In the genomic region with DNA sequence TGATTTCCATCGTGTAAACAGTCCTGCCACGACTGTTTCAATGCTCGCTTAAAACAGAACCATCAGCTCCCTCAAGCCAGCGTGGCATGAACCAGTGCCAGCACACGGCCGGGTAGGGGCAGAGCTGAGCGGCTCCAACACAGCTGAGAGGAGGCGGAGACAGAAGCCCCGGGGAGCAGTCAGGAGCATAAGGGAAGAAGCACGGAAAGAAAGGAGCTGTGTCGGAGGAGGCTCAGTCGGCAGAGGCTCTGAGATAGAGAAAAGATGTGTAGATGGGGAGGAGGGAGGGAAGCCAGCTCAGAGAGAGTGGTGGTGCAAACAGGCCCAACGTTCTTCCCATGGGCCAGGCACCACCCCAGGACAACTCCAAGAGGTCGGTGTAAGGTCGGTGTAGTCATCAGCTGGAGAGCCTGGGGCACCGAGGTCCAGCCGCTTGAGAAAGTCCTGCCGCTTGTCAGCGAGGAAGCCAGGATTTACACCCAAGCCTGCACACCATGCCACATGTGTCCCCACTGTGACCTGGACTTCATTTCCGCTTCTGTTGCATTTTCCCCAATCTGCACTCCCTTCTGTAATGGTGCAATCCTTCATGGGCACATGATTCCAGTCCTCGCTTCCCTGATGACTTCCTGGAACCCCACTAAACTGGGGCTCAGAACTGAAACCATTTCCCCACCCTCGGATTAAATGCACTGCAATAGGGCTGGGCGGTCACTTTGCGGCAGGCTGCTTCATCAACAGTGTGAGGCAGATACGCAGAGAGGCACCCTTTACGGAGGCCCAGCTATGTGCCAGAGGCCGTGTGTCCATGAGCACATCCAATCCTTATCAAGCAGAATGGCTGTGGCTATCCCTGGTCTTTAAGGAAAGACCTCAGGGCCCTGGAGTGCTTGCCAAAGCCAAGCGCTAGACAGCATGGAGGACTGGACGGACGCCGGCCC, we compare ENCODE assay signal across 10 cellular contexts. TPM values are rescaled to one million over a fixed set of nuclear protein-coding genes. Genes with fewer than 3 reads are reported as not detected.
DNase-seq lines count a peak whose midpoint lies in the region; ATAC-seq, FAIRE-seq and TF ChIP-seq lines count a peak whose summit lies in the region.
"Had no signal": no experiment of that assay in that cellular context is flagged by ENCODE, and none has a peak within 500 bp of the region (broad histone marks: within the 10 kb centered on the region; RNA-seq: fewer than 3 reads in every experiment).

No MANE protein-coding gene starts in this region.

- H3K9ac ChIP-seq in GM23248, result peak overlapping the region; percentile 91
- peak overlapping the region in 1 of 2 experiments; percentile 32; a peak in 1 of 4 replicates for H3K9ac ChIP-seq in K562 (ENCODE audit: insufficient read depth in 1 of 2, low read depth in 2 of 2, low read length in 2 of 2)
- H3K9ac ChIP-seq in kidney (ENCODE audit: low read length in 2 of 2), result no peak overlapping the region

- H3K9me2 ChIP-seq in GM23248 (ENCODE audit: insufficient read depth), result no peaks in the 10 kb centered on the region

- intact Hi-C loops in K562 (cut with micrococcal nuclease) (no loop called here), kidney (cut with DNase I) (no loop called here), sciatic nerve (cut with DNase I) (no loop called here)

- 34 to 35% methylated on average over 31 of the region's 31 CpGs for WGBS in GM23248 (ENCODE audit: low coverage in 1 of 2, low lambda C conversion rate in 2 of 2, missing lambda C conversion rate in 2 of 2), 2 experiments
- WGBS in K562 (ENCODE audit: insufficient coverage, low coverage, missing lambda C conversion rate), result 6% methylated on average over 25 of the region's 31 CpGs

- H2AFZ ChIP-seq in GM23248 (peak overlapping the region; percentile 89), K562 (ENCODE audit: low read depth, low read length) (no peak overlapping the region)

- H3K4me1 ChIP-seq in GM23248 (ENCODE audit: insufficient read depth) (peaks cover 39% of the 10 kb centered on the region), K562 (replicated peaks in 1 of 2; ENCODE audit: control insufficient read depth in 2 of 2, insufficient read depth in 2 of 2, low read length in 2 of 2) (no peaks in the 10 kb centered on the region), kidney (ENCODE audit: control insufficient read depth in 1 of 2, insufficient read depth in 1 of 2, low read depth in 1 of 2, low read length in 2 of 2) (peaks cover 9 to 13% of the 10 kb centered on the region in 2 donors)

- ATAC-seq in K562, result peak; percentile 35; the same call in 2 of the 3 replicates
- peak; percentile 59 for ATAC-seq in sciatic nerve
- no peak for ATAC-seq in HG03342 (IDR thresholded peaks at IDR 0.05; ENCODE audit: unreplicated experiment)

- TF ChIP-seq EP300 in K562 (IDR thresholded peaks at IDR 0.05; ENCODE audit: low read length), result no peak

- H3K36me3 ChIP-seq in GM23248 (ENCODE audit: low read depth) (no peaks in the 10 kb centered on the region), K562 (ENCODE audit: control insufficient read depth, insufficient read depth, low read length) (no peaks in the 10 kb centered on the region), kidney (ENCODE audit: control insufficient read depth in 1 of 2, insufficient read depth in 2 of 2, low read length in 2 of 2) (no peaks in the 10 kb centered on the region)

- no peaks in the 10 kb centered on the region for H3K79me2 ChIP-seq in GM23248 (ENCODE audit: insufficient read depth)
- H3K79me2 ChIP-seq in K562 (ENCODE audit: control insufficient read depth, insufficient read depth, low read length), result no peaks in the 10 kb centered on the region

- peaks cover 34% of the 10 kb centered on the region for H3F3A ChIP-seq in GM23248 (ENCODE audit: insufficient read depth)

- peak overlapping the region; percentile 62 for H3K4me2 ChIP-seq in GM23248 (ENCODE audit: unreplicated experiment)
- H3K4me2 ChIP-seq in K562 (ENCODE audit: insufficient read depth, low read length), result no peak overlapping the region

- POLR2A ChIA-PET in K562 (lab: Yijun Ruan, JAX), result interaction anchor here (1.6 kb wide), 1 partner anchor 9 kb away, joined by 3 read pairs; no protein-coding TSS in a partner anchor

- in situ Hi-C loops in GM23248 (cut with MboI), result no loop called here
- in situ Hi-C loops in K562 (cut with MboI), result no loop called here

- H4K20me1 ChIP-seq in GM23248 (ENCODE audit: insufficient read depth), result no peaks in the 10 kb centered on the region
- no peaks in the 10 kb centered on the region for H4K20me1 ChIP-seq in K562 (replicated peaks; ENCODE audit: control insufficient read depth, insufficient read depth, low read length)

- H3K9me1 ChIP-seq in K562 (ENCODE audit: control insufficient read depth, insufficient read depth, low read length), result no peaks in the 10 kb centered on the region

- BruUV-seq in K562 (replicated peaks; lab: Mats Ljungman, UMichigan), result no TSS peak

- H3K27ac ChIP-seq in GM23248 (peak overlapping the region; percentile 96), K562 (ENCODE audit: extremely low read depth, low read depth, low read length) (no peak overlapping the region), kidney (ENCODE audit: low read depth in 2 of 2, low read length in 2 of 2) (peak overlapping the region in 1 of 2 donors; percentile 15)

- TF ChIP-seq RAD21 in K562 (CRISPR knock-in tag; conservative IDR thresholded peaks at IDR 0.05 in 1 of 2, IDR thresholded peaks at IDR 0.05 in 1 of 2), result no peak

- CTCF ChIA-PET in K562 (lab: Yijun Ruan, JAX; ENCODE audit: low intra/inter-chr PET ratio), result no interaction called here

- peak overlapping the region; percentile 39 for H3K4me3 ChIP-seq in GM23248
- no peak overlapping the region for H3K4me3 ChIP-seq in K562
- no peak overlapping the region for H3K4me3 ChIP-seq in kidney (ENCODE audit: low read length in 2 of 2)

- TF ChIP-seq CTCF in K562 (IDR thresholded peaks at IDR 0.05 in 2 of 3, conservative IDR thresholded peaks at IDR 0.05 in 1 of 3; ENCODE audit: insufficient read depth in 2 of 3, low read depth in 1 of 3, low read length in 3 of 3) (no peak), kidney (IDR thresholded peaks at IDR 0.05; ENCODE audit: borderline replicate concordance, extremely low read depth, insufficient read depth) (no peak)

- no peaks in the 10 kb centered on the region for H3K27me3 ChIP-seq in GM23248 (replicated peaks; ENCODE audit: insufficient read depth)
- H3K27me3 ChIP-seq in K562 (ENCODE audit: control insufficient read depth in 2 of 2, insufficient read depth in 2 of 2, low read length in 2 of 2), result peaks cover 32 to 50% of the 10 kb centered on the region in 2 experiments

- FAIRE-seq in K562 (lab: Jason Lieb, UNC) (no peak), kidney (lab: Jason Lieb, UNC) (no peak)

- no peak for TF ChIP-seq POLR2A in K562 (conservative IDR thresholded peaks at IDR 0.05)

- H3K9me3 ChIP-seq in GM23248 (ENCODE audit: low read depth) (no peaks in the 10 kb centered on the region), K562 (replicated peaks; ENCODE audit: control insufficient read depth, insufficient read depth, low read depth, low read length) (no peaks in the 10 kb centered on the region), kidney (ENCODE audit: control insufficient read depth in 1 of 2, low read length in 2 of 2) (peaks cover 0 to 2% of the 10 kb centered on the region in 2 donors)

- DNase-seq in GM23248 (peak; percentile 81), K562 (ENCODE audit: extremely low read depth in 1 of 4, low spot score in 3 of 4) (no peak), kidney (peak; percentile 92), sciatic nerve (ENCODE audit: low spot score) (peak; percentile 66), NCI-H1105 (lab: John Stamatoyannopoulos, UW) (no peak), LoVo (ENCODE audit: low spot score) (no peak), NAMALWA (ENCODE audit: low spot score) (no peak)
- DNase-seq: activated naive CD8-positive, alpha-beta T cell treated with anti-CD3 and anti-CD28 coated beads, Interleukin-2, amount 10 ng/mL, durations not matched to agents 7 days and 5 days had no signal

RNA-seq across cellular contexts. Expression of a gene that starts 43.5 kb away (rescaled TPM):
- total RNA-seq in GM23248 (2014; rRNA removed; shearing (Covaris generic)), result 0.13 and 0.65 TPM in 2 replicates
- polyA plus RNA-seq in GM23248 (2016; fragmentation: Nextera tagmentation; extraction: Ambion mirVana) (0.70 and 0.73 TPM in 2 replicates), K562 (2011; rRNA removed) (not detected in 2 replicates), K562 (2014; fragmentation: Illumina TruSeq; extraction: Trizol) (not detected in 2 replicates), K562 (2014; fragmentation: Nextera tagmentation; extraction: Ambion mirVana) (not detected), K562 (2014; rRNA removed) (not detected in 2 replicates), kidney (ENCODE audit: insufficient read depth, low read depth, low replicate concordance) (not detected)
- not detected in 2 replicates for total RNA-seq in K562 (2011; cell fraction: chromatin; rRNA removed; ENCODE audit: low replicate concordance)
- total RNA-seq in K562 (2011; cell fraction: nucleolus; rRNA removed), result not detected in 2 replicates
- total RNA-seq in K562 (2011; cell fraction: nucleoplasm; rRNA removed), result not detected in 2 replicates
- total RNA-seq in K562 (2014; rRNA removed) (not detected in 2 replicates), K562 (2014; rRNA removed; fragmentation: Illumina TruSeq; extraction: Trizol) (not detected in 2 replicates), K562 (2015; rRNA removed; fragmentation: Illumina TruSeq; extraction: Trizol) (not detected in 2 replicates), K562 (2021) (not detected in 2 replicates), kidney (0.35 TPM), sciatic nerve (0.31 TPM)
- not detected in 2 replicates for polyA plus RNA-seq in K562 (2011; cell fraction: cytosol; rRNA removed)
- not detected in 2 replicates for polyA plus RNA-seq in K562 (2011; cell fraction: nucleus; rRNA removed)
- not detected in 2 replicates for polyA plus RNA-seq in K562 (2012)
- polyA minus RNA-seq in K562 (2011; rRNA and poly(A)+ RNA removed), result not detected in 2 replicates
- polyA minus RNA-seq in K562 (2011; cell fraction: cytosol; rRNA and poly(A)+ RNA removed), result not detected in 2 replicates
- not detected in 2 replicates for polyA minus RNA-seq in K562 (2011; cell fraction: nucleus; rRNA and poly(A)+ RNA removed)
- total RNA-seq: activated naive CD8-positive, alpha-beta T cell treated with anti-CD3 and anti-CD28 coated beads, Interleukin-2, amount 10 ng/mL, durations not matched to agents 7 days and 5 days; pulmonary artery endothelial cell had no signal

Comparison
In these comparisons a context has a peak if more than half of its experiments do, and no peak if none do; other contexts are left out.
1. DNase-seq: peak in GM23248 (single experiment), kidney (single experiment) and sciatic nerve (single experiment); none in K562 (0 of 4), NCI-H1105 (single experiment), LoVo (single experiment) and NAMALWA (single experiment).